Comparison of ENCODE assay signal across 8 cellular contexts in the genomic region with DNA sequence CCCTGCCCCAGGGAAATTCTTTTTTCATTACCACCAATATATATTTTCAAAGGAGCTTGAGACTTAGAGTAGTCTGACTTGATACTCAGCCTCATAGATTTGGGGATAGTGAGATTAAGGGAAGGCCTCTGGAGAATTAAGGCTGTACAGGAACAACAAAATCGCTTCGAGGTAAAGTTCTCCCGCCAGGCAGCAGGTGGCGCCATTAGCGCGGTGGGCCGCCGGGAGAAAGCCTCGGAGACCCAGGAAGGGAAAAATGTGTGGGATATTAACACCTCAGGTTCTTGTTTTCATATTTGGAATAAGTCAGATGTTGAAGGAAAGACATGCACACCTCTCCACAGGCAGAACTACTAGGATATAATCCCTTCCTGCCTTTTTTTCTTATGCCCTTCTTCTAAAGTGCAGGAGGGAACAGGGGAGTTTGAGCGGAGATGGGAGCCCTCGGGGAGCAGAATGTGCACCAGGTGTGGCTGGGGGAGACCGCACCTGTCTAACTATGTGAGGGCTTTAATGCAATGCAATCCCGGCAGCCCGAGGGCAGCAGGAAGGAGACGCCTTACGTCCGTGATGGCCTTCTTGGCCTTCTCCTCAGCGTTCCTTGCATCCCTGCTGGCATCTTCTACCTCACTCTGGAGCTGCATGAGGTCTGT. TPM values are rescaled to one million over a fixed set of nuclear protein-coding genes. Genes with fewer than 3 reads are reported as not detected.
DNase-seq lines count a peak whose midpoint lies in the region; ATAC-seq, FAIRE-seq and TF ChIP-seq lines count a peak whose summit lies in the region.

No MANE protein-coding gene starts in this region.

- H2BK5ac ChIP-seq in mesenchymal stem cell (ENCODE audit: low read depth, low read length, poor library complexity, severe bottlenecking), result no peak overlapping the region

- TF ChIP-seq CTCF in NB4 (IDR thresholded peaks at IDR 0.05; ENCODE audit: low read depth, low read length), result peak; percentile 92
- peak; percentile 66 to 92 (median 89) for TF ChIP-seq CTCF in GM12878 (IDR thresholded peaks at IDR 0.05 in 2 of 3, conservative IDR thresholded peaks at IDR 0.05 in 1 of 3; ENCODE audit: control insufficient read depth in 2 of 3, extremely low read depth in 1 of 3, insufficient read depth in 1 of 3, low read depth in 3 of 3, low read length in 3 of 3)

- H2BK15ac ChIP-seq in mesenchymal stem cell (ENCODE audit: low read depth, poor library complexity, severe bottlenecking), result no peak overlapping the region

- H3K23ac ChIP-seq in mesenchymal stem cell (ENCODE audit: low read length in 2 of 2), result no peak overlapping the region

- TF ChIP-seq RAD21 in GM12878 (IDR thresholded peaks at IDR 0.05; ENCODE audit: insufficient read depth, low read depth, low read length), result peak; percentile 61

- peaks cover 21% of the 10 kb centered on the region for H3K4me1 ChIP-seq in GM12878 (ENCODE audit: control insufficient read depth, insufficient read depth, low read length)
- H3K4me1 ChIP-seq in mesenchymal stem cell (ENCODE audit: control insufficient read depth, insufficient read depth, low read depth, low read length), result no peaks in the 10 kb centered on the region

- H2BK12ac ChIP-seq in mesenchymal stem cell (ENCODE audit: low read length in 2 of 2), result no peak overlapping the region

- no peak for TF ChIP-seq EP300 in GM12878 (IDR thresholded peaks at IDR 0.05; ENCODE audit: borderline replicate concordance in 1 of 2, control insufficient read depth in 1 of 2, low read depth in 2 of 2, low read length in 2 of 2)

- no peak overlapping the region for H4K91ac ChIP-seq in mesenchymal stem cell (ENCODE audit: low read length)

- H3K4me2 ChIP-seq in GM12878 (ENCODE audit: control insufficient read depth, insufficient read depth) (no peak overlapping the region), mesenchymal stem cell (ENCODE audit: low read length, poor library complexity, severe bottlenecking) (peak overlapping the region; percentile 19)

- DNase-seq in activated T-cell treated with anti-CD3 and anti-CD28 coated beads for 1 hour (ENCODE audit: low read depth), result peak; percentile 13
- no peak for DNase-seq in activated T-cell treated with anti-CD3 and anti-CD28 coated beads, Interleukin-2, amount 50 U/mL, for 4 hours
- peak; percentile 36 for DNase-seq in NB4 (ENCODE audit: low read depth)
- DNase-seq in GM12878 (ENCODE audit: low read depth, low spot score), result no peak
- peak; percentile 37 for DNase-seq in mesenchymal stem cell

- H3K27ac ChIP-seq in GM12878 (ENCODE audit: control insufficient read depth, insufficient read depth) (no peak overlapping the region), mesenchymal stem cell (ENCODE audit: low read length, poor library complexity, severe bottlenecking) (no peak overlapping the region)

- ATAC-seq in activated T-cell treated with anti-CD3 and anti-CD28 coated beads, Interleukin-2, amount 50 U/mL, for 4 hours, result no peak
- ATAC-seq in GM12878 (0 out of 3 replicates have a peak, but pooled peaks have one; percentile 29), HG02981 (IDR thresholded peaks at IDR 0.05; ENCODE audit: unreplicated experiment) (no peak), HG03135 (IDR thresholded peaks at IDR 0.05; ENCODE audit: unreplicated experiment) (no peak), HG02571 (IDR thresholded peaks at IDR 0.05; ENCODE audit: unreplicated experiment) (no peak)

- SMC1A ChIA-PET in GM12878 (lab: Charles Lee; ENCODE audit: uncharacterized antibody, unreplicated experiment), result interaction anchor here (0.9 to 1.8 kb wide), 6 partner anchors 14 to 53 kb away, joined by 4 to 10 read pairs (median 5); no protein-coding TSS in a partner anchor

- H2AFZ ChIP-seq in GM12878 (ENCODE audit: control insufficient read depth, low read depth, low read length) (no peak overlapping the region), mesenchymal stem cell (ENCODE audit: low read depth, low read length) (peak overlapping the region; percentile 49)

- H3K14ac ChIP-seq in mesenchymal stem cell (ENCODE audit: low read length in 2 of 2), result no peak overlapping the region

- H4K20me1 ChIP-seq in GM12878 (ENCODE audit: control insufficient read depth, insufficient read depth), result no peaks in the 10 kb centered on the region

- RAD21 ChIA-PET in GM12878 (lab: Charles Lee; ENCODE audit: unreplicated experiment), result interaction anchor here (1.1 to 3.2 kb wide), 2 partner anchors 15 to 214 kb away, joined by 3 to 13 read pairs; no protein-coding TSS in a partner anchor

- H3K9me3 ChIP-seq in GM12878 (replicated peaks; ENCODE audit: control insufficient read depth, insufficient read depth, low read length) (no peaks in the 10 kb centered on the region), mesenchymal stem cell (ENCODE audit: control insufficient read depth, low read length) (no peaks in the 10 kb centered on the region)

- no peak for TF ChIP-seq POLR2A in NB4 (IDR thresholded peaks at IDR 0.05; ENCODE audit: extremely low read depth, insufficient read length)
- no peak for TF ChIP-seq POLR2A in GM12878 (IDR thresholded peaks at IDR 0.05; ENCODE audit: low read depth, low read length)

- no peak overlapping the region for H3K9ac ChIP-seq in GM12878 (ENCODE audit: control insufficient read depth, insufficient read depth, low read length)
- no peak overlapping the region for H3K9ac ChIP-seq in mesenchymal stem cell (ENCODE audit: low read length)

- H3K9me3 Mint-ChIP-seq in activated T-cell treated with anti-CD3 and anti-CD28 coated beads, Interleukin-2, amount 50 U/mL, for 4 hours, result no peaks in the 10 kb centered on the region

- no peak for FAIRE-seq in GM12878 (lab: Jason Lieb, UNC)

- peaks cover 26% of the 10 kb centered on the region for H3K36me3 Mint-ChIP-seq in activated T-cell treated with anti-CD3 and anti-CD28 coated beads, Interleukin-2, amount 50 U/mL, for 4 hours (ENCODE audit: insufficient read depth)

- intact Hi-C loops in GM12878 (cut with micrococcal nuclease; ENCODE audit: unreplicated experiment), result loop anchor here (1.0 to 10.0 kb wide), 3 partner anchors 53 to 216 kb away; a partner anchor contains a TSS

- H3K4me3 ChIP-seq in NB4 (ENCODE audit: low read depth, low read length), result no peak overlapping the region
- H3K4me3 ChIP-seq in GM12878, result no peak overlapping the region
- H3K4me3 ChIP-seq in mesenchymal stem cell (ENCODE audit: insufficient read depth in 1 of 2, low read depth in 1 of 2, low read length in 2 of 2), result no peak overlapping the region

- in situ Hi-C loops in GM12878 (cut with MboI), result loop anchor here (25.0 kb wide), 3 partner anchors 506 to 1006 kb away; no protein-coding TSS in a partner anchor

- H3K79me1 ChIP-seq in mesenchymal stem cell (replicated peaks; ENCODE audit: low read length, poor library complexity, severe bottlenecking), result no peaks in the 10 kb centered on the region

- POLR2A ChIA-PET in GM12878 (lab: Charles Lee), result no interaction called here

- no TSS peak for BruUV-seq in GM12878 (replicated peaks; lab: Mats Ljungman, UMichigan)

- no peak overlapping the region for H3K4ac ChIP-seq in mesenchymal stem cell (ENCODE audit: low read depth in 1 of 2, low read length in 2 of 2)

- 43% methylated on average over 18 of the region's 18 CpGs for WGBS in GM12878 (ENCODE audit: insufficient coverage, insufficient replicate concordance, low lambda C conversion rate, missing lambda C conversion rate)
- 71% methylated on average over 12 of the region's 18 CpGs for WGBS in mesenchymal stem cell

- H3K79me2 ChIP-seq in GM12878 (ENCODE audit: control insufficient read depth, insufficient read depth, low read length), result no peaks in the 10 kb centered on the region

- H3K4me1 Mint-ChIP-seq in activated T-cell treated with anti-CD3 and anti-CD28 coated beads, Interleukin-2, amount 50 U/mL, for 4 hours (ENCODE audit: low read depth), result peaks cover 7% of the 10 kb centered on the region

- H4K8ac ChIP-seq in mesenchymal stem cell (ENCODE audit: low read length), result no peak overlapping the region

- no peak overlapping the region for H3K4me3 Mint-ChIP-seq in activated T-cell treated with anti-CD3 and anti-CD28 coated beads, Interleukin-2, amount 50 U/mL, for 4 hours

- no peaks in the 10 kb centered on the region for H3K27me3 Mint-ChIP-seq in activated T-cell treated with anti-CD3 and anti-CD28 coated beads, Interleukin-2, amount 50 U/mL, for 4 hours (ENCODE audit: low read depth)

- H3K27me3 ChIP-seq in GM12878 (replicated peaks in 1 of 2; ENCODE audit: control insufficient read depth in 2 of 2, insufficient read depth in 2 of 2, low read length in 1 of 2), result no peaks in the 10 kb centered on the region
- peaks cover 0 to 1% of the 10 kb centered on the region in 2 experiments for H3K27me3 ChIP-seq in mesenchymal stem cell (ENCODE audit: control insufficient read depth in 1 of 2, insufficient read depth in 1 of 2, low read length in 2 of 2)

- CTCF ChIA-PET in GM12878 (lab: Yijun Ruan, JAX), result interaction anchor here (0.7 to 10.7 kb wide), 15 partner anchors 8 to 215 kb away, joined by 3 to 138 read pairs (median 4); no protein-coding TSS in a partner anchor

- H3K36me3 ChIP-seq in GM12878 (ENCODE audit: control insufficient read depth in 2 of 2, insufficient read depth in 2 of 2, low read length in 1 of 2) (no peaks in the 10 kb centered on the region; a peak in 1 of 4 replicates), mesenchymal stem cell (ENCODE audit: control insufficient read depth in 1 of 2, insufficient read depth in 2 of 2, low read depth in 1 of 2, low read length in 2 of 2) (peaks cover 0 to 11% of the 10 kb centered on the region in 2 experiments)

- H3K18ac ChIP-seq in mesenchymal stem cell (ENCODE audit: low read depth in 1 of 2, low read length in 2 of 2), result no peak overlapping the region

- no peak overlapping the region for H2AK5ac ChIP-seq in mesenchymal stem cell (ENCODE audit: low read length, severe bottlenecking)

- H2BK120ac ChIP-seq in mesenchymal stem cell (ENCODE audit: low read depth, low read length), result no peak overlapping the region

RNA-seq across cellular contexts. Expression of a gene that starts 25.9 kb away (rescaled TPM):
- 1 to 10 TPM; 3.2 to 5.1 (median 4.1) TPM for total RNA-seq in activated T-cell treated with anti-CD3 and anti-CD28 coated beads, Interleukin-2, amount 50 U/mL, for 4 hours
- 5.4 and 8.7 TPM in 2 replicates for total RNA-seq in GM12878 (2013; cell fraction: nucleolus; rRNA removed)
- 0.17 and 1.5 TPM in 2 replicates for total RNA-seq in GM12878 (2014; rRNA removed)
- 0.31 and 1.0 TPM in 2 replicates for total RNA-seq in GM12878 (2014; rRNA removed; fragmentation: Illumina TruSeq; extraction: Trizol)
- total RNA-seq in GM12878 (2021), result 1.1 and 1.4 TPM in 2 replicates
- 0.18 TPM for polyA plus RNA-seq in GM12878 (2011; ENCODE audit: low read depth)
- 0.98 and 1.2 TPM in 2 replicates for polyA plus RNA-seq in GM12878 (2011; rRNA removed)
- polyA plus RNA-seq in GM12878 (2011; cell fraction: cytosol; rRNA removed), result 0.36 and 0.40 TPM in 2 replicates
- 2.7 and 5.3 TPM in 2 replicates for polyA plus RNA-seq in GM12878 (2011; cell fraction: nucleus; rRNA removed)
- polyA plus RNA-seq in GM12878 (2012), result 0.36 and 0.84 TPM in 2 replicates
- polyA plus RNA-seq in GM12878 (2014; fragmentation: Illumina TruSeq; extraction: Trizol), result 0.82 and 1.3 TPM in 2 replicates
- polyA plus RNA-seq in GM12878 (2014; fragmentation: Nextera tagmentation; extraction: Ambion mirVana), result under 1 TPM; 0.14 to 0.69 TPM
- polyA plus RNA-seq in GM12878 (2014; rRNA removed), result 0.36 and 0.53 TPM in 2 replicates
- polyA plus RNA-seq in GM12878 (2016; fragmentation: Nextera tagmentation; extraction: Ambion mirVana), result under 1 TPM; 0.72 to 0.96 TPM
- 0.41 and 1.6 TPM in 2 replicates for polyA minus RNA-seq in GM12878 (2011; rRNA and poly(A)+ RNA removed)
- not detected in 2 replicates for polyA minus RNA-seq in GM12878 (2011; cell fraction: cytosol; rRNA and poly(A)+ RNA removed)
- polyA minus RNA-seq in GM12878 (2011; cell fraction: nucleus; rRNA and poly(A)+ RNA removed), result 0.48 and 3.5 TPM in 2 replicates
- 0.33 TPM for polyA plus RNA-seq in mesenchymal stem cell (2013, experiment 1 of 2)
- polyA plus RNA-seq in mesenchymal stem cell (2013, experiment 2 of 2), result 0.25 TPM

Comparison
In these comparisons a context has a peak if more than half of its experiments do, and no peak if none do; other contexts are left out.
1. DNase-seq: peak in activated T-cell treated with anti-CD3 and anti-CD28 coated beads for 1 hour (single experiment), NB4 (single experiment) and mesenchymal stem cell (single experiment); none in activated T-cell treated with anti-CD3 and anti-CD28 coated beads, Interleukin-2, amount 50 U/mL, for 4 hours (single experiment) and GM12878 (single experiment).